In the genomic region with DNA sequence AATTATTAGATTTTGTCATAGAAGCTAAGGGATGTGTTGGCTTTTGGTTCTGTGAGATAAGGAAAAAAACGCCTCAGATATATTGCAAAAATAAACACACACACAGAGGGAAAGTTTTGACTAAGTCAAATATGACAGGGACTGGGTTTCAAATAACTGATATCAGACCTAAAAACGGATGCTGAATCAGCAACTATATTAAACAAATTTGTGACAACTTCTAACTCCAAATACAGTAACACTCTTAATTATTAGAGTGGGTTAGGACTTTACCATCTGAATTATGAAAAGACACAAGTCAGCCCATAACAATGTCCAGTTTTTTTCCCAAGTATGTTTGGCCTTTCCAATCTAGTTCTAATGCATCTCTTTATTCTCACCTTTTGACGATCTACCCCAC, we compare ENCODE assay signal across 32 cellular contexts.
"Had no signal": no experiment of that assay in that cellular context is flagged by ENCODE, and none has a peak within 500 bp of the region (broad histone marks: within the 10 kb centered on the region; RNA-seq: fewer than 3 reads in every experiment).

No MANE protein-coding gene starts in this region.

- H3K27ac ChIP-seq: adrenal gland, ascending aorta, body of pancreas, brain microvascular endothelial cell, breast epithelium, cardiac muscle cell had no signal

- H3K4me3 ChIP-seq: adrenal gland, ascending aorta, body of pancreas, breast epithelium, cardiac muscle cell had no signal

- FAIRE-seq: astrocyte had no signal

- ATAC-seq: activated naive CD4-positive, alpha-beta T cell treated with anti-CD3 and anti-CD28 coated beads, Interleukin-2, amount 50 U/mL, for 72 hours; activated naive CD8-positive, alpha-beta T cell treated with anti-CD3 and anti-CD28 coated beads, Interleukin-2, amount 50 U/mL, for 24 hours; activated T-cell treated with anti-CD3 and anti-CD28 coated beads, Interleukin-2, amount 50 U/mL, for 4 hours; activated T-cell treated with anti-CD3 and anti-CD28 coated beads, Interleukin-2, amount 50 U/mL, for 72 hours; activated T-helper 17 cell treated with anti-CD3 and anti-CD28 coated beads, Interleukin-2, amount 50 U/mL, for 72 hours; body of pancreas had no signal

- H3K9me3 ChIP-seq: adrenal gland, ascending aorta, body of pancreas had no signal

- DNase-seq: activated effector memory CD4-positive, alpha-beta T cell treated with anti-CD3 and anti-CD28 coated beads, Interleukin-2, amount 50 U/mL, for 16 hours; activated effector memory CD4-positive, alpha-beta T cell treated with Interleukin-2 at 50 U/mL for 16 hours; activated gamma-delta T cell; activated gamma-delta T cell treated with Interleukin-2 at 50 U/mL for 16 hours; activated naive CD4-positive, alpha-beta T cell; activated naive CD4-positive, alpha-beta T cell treated with anti-CD3 and anti-CD28 coated beads for 36 hours; activated naive CD4-positive, alpha-beta T cell treated with anti-CD3 and anti-CD28 coated beads, Interleukin-2, amount 10 ng/mL, durations not matched to agents 7 days and 5 days; activated naive CD4-positive, alpha-beta T cell treated with anti-CD3 and anti-CD28 coated beads, Interleukin-2, amount 50 U/mL, for 16 hours; activated naive CD4-positive, alpha-beta T cell treated with Interleukin-2 at 50 U/mL for 16 hours; activated naive CD8-positive, alpha-beta T cell treated with anti-CD3 and anti-CD28 coated beads for 36 hours; activated naive CD8-positive, alpha-beta T cell treated with anti-CD3 and anti-CD28 coated beads, Interleukin-2, amount 10 ng/mL, durations not matched to agents 7 days and 5 days; activated naive CD8-positive, alpha-beta T cell treated with anti-CD3 and anti-CD28 coated beads, Interleukin-2, amount 50 U/mL, for 24 hours; activated T-cell treated with anti-CD3 and anti-CD28 coated beads, Interleukin-2, amount 50 U/mL, for 24 hours; activated T-cell treated with anti-CD3 and anti-CD28 coated beads, Interleukin-2, amount 50 U/mL, for 4 hours; activated T-cell treated with anti-CD3 and anti-CD28 coated beads, Interleukin-2, amount 50 U/mL, for 48 hours; activated T-cell treated with anti-CD3 and anti-CD28 coated beads, Interleukin-2, amount 50 U/mL, for 72 hours; adrenal gland; amniotic stem cell; amygdala; anterior cingulate cortex; aorta; body of pancreas; brain microvascular endothelial cell; caudate nucleus; central memory CD4-positive, alpha-beta T cell; cerebellar nuclear complex had no signal

- H3K4me1 ChIP-seq: adrenal gland, ascending aorta, body of pancreas, breast epithelium had no signal

- H3K27me3 ChIP-seq: adrenal gland, ascending aorta, body of pancreas, brain microvascular endothelial cell, breast epithelium, cardiac muscle cell had no signal

- H3K36me3 ChIP-seq: adrenal gland, ascending aorta, brain microvascular endothelial cell, breast epithelium, cardiac muscle cell had no signal
